In the genomic region with DNA sequence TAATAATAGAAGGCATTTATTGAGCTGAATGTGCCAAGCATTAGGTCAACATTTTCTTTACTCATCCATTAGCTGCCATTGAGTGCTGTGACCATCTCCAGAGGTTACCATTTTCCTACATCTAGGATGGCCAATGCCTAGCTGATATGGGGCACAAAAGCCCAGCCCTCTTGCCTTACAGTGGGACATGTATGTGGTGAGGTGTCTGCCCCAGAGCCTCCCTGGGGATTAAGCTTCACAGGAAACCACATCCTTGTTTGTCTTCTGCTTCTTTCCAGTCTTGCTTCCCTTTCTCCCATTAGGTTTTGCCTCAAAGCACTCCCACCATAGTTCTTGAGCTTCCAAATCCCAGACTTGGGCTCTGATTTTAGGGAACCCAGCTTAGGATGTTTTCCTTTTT, we compare ENCODE assay signal across 14 cellular contexts.
A peak's percentile ranks its signal among the peaks of the same experiment; 100 is the strongest.
DNase-seq lines count a peak whose midpoint lies in the region; ATAC-seq and TF ChIP-seq lines count a peak whose summit lies in the region.
"Had no signal": no experiment of that assay in that cellular context is flagged by ENCODE, and none has a peak within 500 bp of the region (broad histone marks: within the 10 kb centered on the region; RNA-seq: fewer than 3 reads in every experiment).

No MANE protein-coding gene starts in this region.

- H3K9me3 ChIP-seq in left ventricle myocardium inferior (replicated peaks) = no peaks in the 10 kb centered on the region
- H3K9me3 ChIP-seq: A549, BE2C, Caco-2 had no signal

- H3K4me3 ChIP-seq in NB4 (ENCODE audit: low read depth, low read length) (no peak overlapping the region), H7 (ENCODE audit: insufficient read depth, low read depth, low read length) (no peak overlapping the region), left ventricle myocardium inferior (no peak overlapping the region)
- H3K4me3 ChIP-seq: A549 had no signal

- intact Hi-C loops in left ventricle myocardium inferior (cut with micrococcal nuclease) = no loop called here

- H3K4me1 ChIP-seq in left ventricle myocardium inferior = no peaks in the 10 kb centered on the region
- H3K4me1 ChIP-seq: A549, BE2C, Caco-2 had no signal

- H3K36me3 ChIP-seq in H7 (replicated peaks; ENCODE audit: control insufficient read depth, insufficient read depth, low read length) (no peaks in the 10 kb centered on the region), left ventricle myocardium inferior (no peaks in the 10 kb centered on the region)
- H3K36me3 ChIP-seq: BE2C had no signal

- DNase-seq in NB4 (ENCODE audit: low read depth) (peak; percentile 25), H7 (no peak), left ventricle myocardium inferior (no peak), H4 (ENCODE audit: low spot score) (no peak)
- DNase-seq: BE2C; Caco-2; CD8-positive, alpha-beta memory T cell; DND-41; GDM1 had no signal

- ATAC-seq in GM18861 (IDR thresholded peaks at IDR 0.05; ENCODE audit: unreplicated experiment) (peak; percentile 79), HG02759 (IDR thresholded peaks at IDR 0.05; ENCODE audit: unreplicated experiment) (peak; percentile 59)
- ATAC-seq: A549, HCT116 had no signal

- H3K27me3 ChIP-seq in H7 (ENCODE audit: control insufficient read depth, insufficient read depth, low read length) (no peaks in the 10 kb centered on the region), left ventricle myocardium inferior (ENCODE audit: low read depth) (peaks cover 30% of the 10 kb centered on the region)
- H3K27me3 ChIP-seq: BE2C had no signal

- TF ChIP-seq CTCF in NB4 (IDR thresholded peaks at IDR 0.05; ENCODE audit: low read depth, low read length) = no peak
- no peak for TF ChIP-seq CTCF in left ventricle myocardium inferior (IDR thresholded peaks at IDR 0.05; ENCODE audit: borderline replicate concordance)

- no peak for TF ChIP-seq POLR2A in NB4 (IDR thresholded peaks at IDR 0.05; ENCODE audit: extremely low read depth, insufficient read length)

- no peak overlapping the region for H3K27ac ChIP-seq in left ventricle myocardium inferior (replicated peaks)
- H3K27ac ChIP-seq: A549, HL-60 had no signal
